24 cellular contexts compared by ENCODE assay signal in genomic region chr7:134627775-134628153, GRCh38.
"Had no signal": no experiment of that assay in that cellular context is flagged by ENCODE, and none has a peak within 500 bp of the region (broad histone marks: within the 10 kb centered on the region; RNA-seq: fewer than 3 reads in every experiment).

No MANE protein-coding gene starts in this region.

- H3K4me3 Mint-ChIP-seq: mesothelial cell of epicardium; naive thymus-derived CD4-positive, alpha-beta T cell; natural killer cell treated with Interleukin-12 subunit alpha and Interleukin-12 subunit beta and Interleukin-15 and Interleukin-18, amount 100 ng/mL, for 72 hours; stimulated activated naive B cell treated with anti-CD40 and anti-IgM and Interleukin-4, amounts not matched to agents 10 μg/mL and 1 μg/mL and 100 μg/mL, for 72 hours had no signal

- H3K36me3 Mint-ChIP-seq: mesothelial cell of epicardium; naive thymus-derived CD4-positive, alpha-beta T cell; natural killer cell treated with Interleukin-12 subunit alpha and Interleukin-12 subunit beta and Interleukin-15 and Interleukin-18, amount 100 ng/mL, for 72 hours; stimulated activated naive B cell treated with anti-CD40 and anti-IgM and Interleukin-4, amounts not matched to agents 10 μg/mL and 1 μg/mL and 100 μg/mL, for 72 hours had no signal

- H3K4me1 Mint-ChIP-seq: mesothelial cell of epicardium had no signal

- DNase-seq: islet precursor cell; kidney glomerular epithelial cell; left cardiac atrium; lower lobe of right lung; mesendoderm; mucosa of descending colon; naive thymus-derived CD4-positive, alpha-beta T cell; ovary; right lobe of liver; stimulated activated CD4-positive, alpha-beta T cell treated with anti-CD3 and anti-CD28 coated beads, Interleukin-12 subunit alpha, Interleukin-12 subunit beta, amount 100 ng/mL, for 4 hours; stimulated activated CD4-positive, alpha-beta T cell treated with anti-CD3 and anti-CD28 coated beads, Interleukin-15, amount 100 ng/mL, for 24 hours; stimulated activated CD4-positive, alpha-beta T cell treated with anti-CD3 and anti-CD28 coated beads, Interleukin-2, amount 100 ng/mL, for 24 hours; stimulated activated CD4-positive, alpha-beta T cell treated with anti-CD3 and anti-CD28 coated beads, Interleukin-4, amount 100 ng/mL, for 1 hour; stimulated activated naive B cell treated with anti-CD40 and anti-IgM and Interleukin-4, amounts not matched to agents 10 μg/mL and 1 μg/mL and 100 μg/mL, for 72 hours; stimulated activated naive CD8-positive, alpha-beta T cell treated with anti-CD3 and anti-CD28 coated beads, Interleukin-15, Interleukin-2, amounts not matched to agents 100 U/mL and 50 U/mL, for 24 hours; stomach; testis; thyroid gland; transverse colon; upper lobe of left lung had no signal

- ATAC-seq: left cardiac atrium; left lobe of liver; lower lobe of right lung; mucosa of descending colon; naive thymus-derived CD4-positive, alpha-beta T cell; natural killer cell treated with Interleukin-12 subunit alpha and Interleukin-12 subunit beta and Interleukin-15 and Interleukin-18, amount 100 ng/mL, for 72 hours; right lobe of liver; stimulated activated naive CD8-positive, alpha-beta T cell treated with anti-CD3 and anti-CD28 coated beads, Interleukin-15, Interleukin-2, amounts not matched to agents 100 U/mL and 50 U/mL, for 24 hours had no signal

- H3K27ac Mint-ChIP-seq: mesothelial cell of epicardium; naive thymus-derived CD4-positive, alpha-beta T cell; natural killer cell treated with Interleukin-12 subunit alpha and Interleukin-12 subunit beta and Interleukin-15 and Interleukin-18, amount 100 ng/mL, for 72 hours; progenitor cell of endocrine pancreas; stimulated activated naive B cell treated with anti-CD40 and anti-IgM and Interleukin-4, amounts not matched to agents 10 μg/mL and 1 μg/mL and 100 μg/mL, for 72 hours had no signal

- H3K9me3 Mint-ChIP-seq: naive thymus-derived CD4-positive, alpha-beta T cell; natural killer cell treated with Interleukin-12 subunit alpha and Interleukin-12 subunit beta and Interleukin-15 and Interleukin-18, amount 100 ng/mL, for 72 hours; stimulated activated naive B cell treated with anti-CD40 and anti-IgM and Interleukin-4, amounts not matched to agents 10 μg/mL and 1 μg/mL and 100 μg/mL, for 72 hours had no signal
